Comparison of ENCODE assay signal across 11 cellular contexts in genomic region chr3:140023616-140024530, GRCh38.
DNase-seq lines count a peak whose midpoint lies in the region; TF ChIP-seq lines count a peak whose summit lies in the region.
"Had no signal": no experiment of that assay in that cellular context is flagged by ENCODE, and none has a peak within 500 bp of the region (broad histone marks: within the 10 kb centered on the region; RNA-seq: fewer than 3 reads in every experiment).

No MANE protein-coding gene starts in this region.

- intact Hi-C loops in thyroid gland (cut with DNase I), result no loop called here

- no peaks in the 10 kb centered on the region for H3K9me3 ChIP-seq in thyroid gland
- H3K9me3 ChIP-seq: pancreas had no signal

- peak overlapping the region; percentile 50 to 68 (median 64) for H3K27ac ChIP-seq in thyroid gland
- H3K27ac ChIP-seq: HL-60, pancreas, PC-9 had no signal

- peak; percentile 37 for DNase-seq in NCI-H1694 treated with DMSO at 0.1 percent for 48 hours (lab: John Stamatoyannopoulos, UW)
- peak; percentile 5 for DNase-seq in choroid plexus epithelial cell (ENCODE audit: low read depth)
- DNase-seq in midbrain (lab: John Stamatoyannopoulos, UW), result peak; percentile 62
- peak; percentile 81 to 87 for DNase-seq in thyroid gland
- DNase-seq in hepatic stellate cell (ENCODE audit: low spot score), result no peak
- no peak for DNase-seq in NOMO-1 treated with DMSO at 0.1 percent for 48 hours (lab: John Stamatoyannopoulos, UW; ENCODE audit: unreplicated experiment)
- no peak for DNase-seq in germinal center (ENCODE audit: low spot score)
- DNase-seq: Calu3, pancreas, PC-9 had no signal

- WGBS in thyroid gland, 2 donors, result 39 to 53% methylated on average over 9 to 10 of the region's 12 CpGs

- peaks cover 19 to 28% of the 10 kb centered on the region in 2 donors for H3K4me1 ChIP-seq in thyroid gland
- H3K4me1 ChIP-seq: pancreas had no signal

- no peaks in the 10 kb centered on the region for H3K36me3 ChIP-seq in thyroid gland
- H3K36me3 ChIP-seq: pancreas had no signal

- TF ChIP-seq CTCF in choroid plexus epithelial cell (conservative IDR thresholded peaks at IDR 0.05; ENCODE audit: low read depth, low read length) (no peak), thyroid gland (IDR thresholded peaks at IDR 0.05) (no peak)

- no peaks in the 10 kb centered on the region for H3K27me3 ChIP-seq in thyroid gland
- H3K27me3 ChIP-seq: pancreas had no signal

- TF ChIP-seq POLR2A in thyroid gland (IDR thresholded peaks at IDR 0.05), result no peak

- H3K4me3 ChIP-seq in choroid plexus epithelial cell (ENCODE audit: low read depth, low read length), result no peak overlapping the region
- H3K4me3 ChIP-seq in thyroid gland (replicated peaks in 1 of 3), result no peak overlapping the region
- H3K4me3 ChIP-seq: pancreas, PC-9 had no signal

Comparison
In these comparisons a context has a peak if more than half of its experiments do, and no peak if none do; other contexts are left out.
1. DNase-seq: peak in NCI-H1694 treated with DMSO at 0.1 percent for 48 hours (single experiment), choroid plexus epithelial cell (single experiment), midbrain (single experiment) and thyroid gland (2 of 2); none in hepatic stellate cell (single experiment), NOMO-1 treated with DMSO at 0.1 percent for 48 hours (single experiment) and germinal center (single experiment).